Comparison of ENCODE assay signal across 8 cellular contexts in genomic region chr3:74267583-74268184, GRCh38.
DNase-seq lines count a peak whose midpoint lies in the region; ATAC-seq and TF ChIP-seq lines count a peak whose summit lies in the region.

No MANE protein-coding gene starts in this region.

- H3K79me2 ChIP-seq in DOHH2 (ENCODE audit: control insufficient read depth, low read length), result no peaks in the 10 kb centered on the region

- H3K36me3 ChIP-seq in DOHH2 (ENCODE audit: control insufficient read depth, low read length) (no peaks in the 10 kb centered on the region), colonic mucosa (no peaks in the 10 kb centered on the region), lung (ENCODE audit: control insufficient read depth in 2 of 2, insufficient read depth in 2 of 2, low read length in 2 of 2) (no peaks in the 10 kb centered on the region)

- H3K27ac ChIP-seq in DOHH2 (ENCODE audit: low read depth, low read length) (no peak overlapping the region), colonic mucosa (no peak overlapping the region), lung (ENCODE audit: low read depth in 1 of 2, low read length in 1 of 2) (no peak overlapping the region)

- H3K9me3 ChIP-seq in DOHH2 (ENCODE audit: control insufficient read depth, insufficient read depth, low read length) (no peaks in the 10 kb centered on the region), colonic mucosa (no peaks in the 10 kb centered on the region), lung (ENCODE audit: control insufficient read depth in 2 of 2, insufficient read depth in 1 of 2, low read length in 1 of 2) (no peaks in the 10 kb centered on the region)

- no peaks in the 10 kb centered on the region for H3K9me2 ChIP-seq in DOHH2 (replicated peaks; ENCODE audit: control insufficient read depth, low read length)

- no peak overlapping the region for H3K9ac ChIP-seq in colonic mucosa (ENCODE audit: low read depth in 2 of 2, low read length in 2 of 2)

- TF ChIP-seq CTCF in DOHH2 (IDR thresholded peaks at IDR 0.05; ENCODE audit: low read depth, low read length, poor library complexity, severe bottlenecking), result peak; percentile 74
- TF ChIP-seq CTCF in colonic mucosa (IDR thresholded peaks at IDR 0.05), result peak; percentile 64
- TF ChIP-seq CTCF in lung (IDR thresholded peaks at IDR 0.05; ENCODE audit: control extremely low read depth, extremely low read depth), result peak; percentile 11
- TF ChIP-seq CTCF in omental fat pad (IDR thresholded peaks at IDR 0.05), result no peak

- ATAC-seq in lung (ENCODE audit: insufficient read depth, low FRiP score) (peak; percentile 27), omental fat pad (ENCODE audit: low FRiP score) (no peak), HG03025 (IDR thresholded peaks at IDR 0.05; ENCODE audit: low FRiP score, unreplicated experiment) (no peak)

- H3K27me3 ChIP-seq in DOHH2 (ENCODE audit: control insufficient read depth, low read length) (no peaks in the 10 kb centered on the region), colonic mucosa (no peaks in the 10 kb centered on the region), lung (ENCODE audit: control insufficient read depth, insufficient read depth) (no peaks in the 10 kb centered on the region)

- H3K4me3 ChIP-seq in DOHH2 (ENCODE audit: low read length) (no peak overlapping the region), colonic mucosa (no peak overlapping the region), lung (no peak overlapping the region)

- 40 to 42% methylated on average over 14 of the region's 14 CpGs for WGBS in lung, 2 donors

- H4K20me1 ChIP-seq in DOHH2 (ENCODE audit: control insufficient read depth, insufficient read depth, low read depth, low read length), result no peaks in the 10 kb centered on the region

- intact Hi-C loops in colonic mucosa (cut with DNase I), result loop anchor here (10.0 kb wide), 1 partner anchor 357 kb away; no protein-coding TSS in a partner anchor

- peak; percentile 31 for DNase-seq in H4 (ENCODE audit: low spot score)
- peak; percentile 1 for DNase-seq in NCI-H526 treated with DMSO at 0.1 percent for 48 hours (lab: John Stamatoyannopoulos, UW)
- DNase-seq in colonic mucosa, result peak; percentile 38
- DNase-seq in lung (ENCODE audit: low spot score), result no peak
- DNase-seq in DMS79 (lab: John Stamatoyannopoulos, UW), result no peak
- DNase-seq in omental fat pad (ENCODE audit: low spot score), result no peak

- no peak overlapping the region for H3K4me2 ChIP-seq in DOHH2 (ENCODE audit: low read length)

- no peaks in the 10 kb centered on the region for H3K4me1 ChIP-seq in DOHH2 (ENCODE audit: control insufficient read depth, low read length)
- no peaks in the 10 kb centered on the region for H3K4me1 ChIP-seq in colonic mucosa
- no peaks in the 10 kb centered on the region for H3K4me1 ChIP-seq in lung (ENCODE audit: control insufficient read depth in 2 of 2, insufficient read depth in 2 of 2, low read length in 2 of 2)

- H3F3A ChIP-seq in DOHH2 (ENCODE audit: control insufficient read depth, insufficient read depth), result no peaks in the 10 kb centered on the region

Comparison
In these comparisons a context has a peak if more than half of its experiments do, and no peak if none do; other contexts are left out.
1. CTCF ChIP-seq: peak in DOHH2 (single experiment), colonic mucosa (single experiment) and lung (single experiment); none in omental fat pad (0 of 3).
2. DNase-seq: peak in H4 (single experiment), NCI-H526 treated with DMSO at 0.1 percent for 48 hours (single experiment) and colonic mucosa (single experiment); none in lung (single experiment), DMS79 (single experiment) and omental fat pad (single experiment).